Comparison of ENCODE assay signal across 17 cellular contexts in genomic region chr16:48965391-48965790, GRCh38.
DNase-seq lines count a peak whose midpoint lies in the region; ATAC-seq and TF ChIP-seq lines count a peak whose summit lies in the region.
"Had no signal": no experiment of that assay in that cellular context is flagged by ENCODE, and none has a peak within 500 bp of the region (broad histone marks: within the 10 kb centered on the region; RNA-seq: fewer than 3 reads in every experiment).

No MANE protein-coding gene starts in this region.

- H3K27ac Mint-ChIP-seq in activated T-cell treated with anti-CD3 and anti-CD28 coated beads, Interleukin-2, amount 50 U/mL, for 24 hours, result no peak overlapping the region
- H3K27ac Mint-ChIP-seq: activated naive CD8-positive, alpha-beta T cell treated with anti-CD3 and anti-CD28 coated beads for 36 hours; CD4-positive, alpha-beta memory T cell; nephron had no signal

- peaks cover 8% of the 10 kb centered on the region; the same call in 1 of the 2 replicates for H3K4me1 ChIP-seq in Panc1 (ENCODE audit: control insufficient read depth, insufficient read depth, low read length)
- no peaks in the 10 kb centered on the region for H3K4me1 ChIP-seq in heart left ventricle

- no peak for ATAC-seq in Panc1
- ATAC-seq in HG02970 (IDR thresholded peaks at IDR 0.05; ENCODE audit: low FRiP score, unreplicated experiment), result no peak
- ATAC-seq in heart left ventricle, result no peak

- H3K27ac ChIP-seq in Panc1 (ENCODE audit: low read length) (peak overlapping the region; percentile 82), heart left ventricle (no peak overlapping the region)

- POLR2A ChIA-PET in Panc1 (lab: Charles Lee), result no interaction called here

- H3K9me3 ChIP-seq in Panc1 (ENCODE audit: control insufficient read depth, insufficient read depth, low read depth, low read length) (no peaks in the 10 kb centered on the region; the same call in 1 of the 2 replicates), heart left ventricle (no peaks in the 10 kb centered on the region)

- no peak overlapping the region for H3K4me3 Mint-ChIP-seq in activated T-cell treated with anti-CD3 and anti-CD28 coated beads, Interleukin-2, amount 50 U/mL, for 24 hours
- H3K4me3 Mint-ChIP-seq: activated naive CD8-positive, alpha-beta T cell treated with anti-CD3 and anti-CD28 coated beads for 36 hours; CD4-positive, alpha-beta memory T cell; nephron had no signal

- no TSS peak for BruUV-seq in Panc1 (replicated peaks; lab: Mats Ljungman, UMichigan)

- H3K4me3 ChIP-seq in Panc1 (ENCODE audit: low read depth in 2 of 2, low read length in 2 of 2) (no peak overlapping the region), heart left ventricle (no peak overlapping the region)
- H3K4me3 ChIP-seq: lung had no signal

- no peaks in the 10 kb centered on the region for H3K27me3 ChIP-seq in Panc1 (ENCODE audit: control insufficient read depth, insufficient read depth, low read length)
- no peaks in the 10 kb centered on the region for H3K27me3 ChIP-seq in heart left ventricle

- no peaks in the 10 kb centered on the region for H3K36me3 Mint-ChIP-seq in activated T-cell treated with anti-CD3 and anti-CD28 coated beads, Interleukin-2, amount 50 U/mL, for 24 hours (ENCODE audit: low read depth)
- H3K36me3 Mint-ChIP-seq: activated naive CD8-positive, alpha-beta T cell treated with anti-CD3 and anti-CD28 coated beads for 36 hours; CD4-positive, alpha-beta memory T cell had no signal

- in situ Hi-C loops in Panc1 (cut with HindIII; ENCODE audit: low pct_unique_long_range_greater_than_20kb, low sequenced_read_pairs), result no loop called here

- H3K36me3 ChIP-seq in Panc1 (ENCODE audit: control insufficient read depth, insufficient read depth, low read length), result no peaks in the 10 kb centered on the region
- no peaks in the 10 kb centered on the region for H3K36me3 ChIP-seq in heart left ventricle

- no peaks in the 10 kb centered on the region for H3K4me1 Mint-ChIP-seq in activated T-cell treated with anti-CD3 and anti-CD28 coated beads, Interleukin-2, amount 50 U/mL, for 24 hours (ENCODE audit: low read depth)
- H3K4me1 Mint-ChIP-seq: activated naive CD8-positive, alpha-beta T cell treated with anti-CD3 and anti-CD28 coated beads for 36 hours; CD4-positive, alpha-beta memory T cell had no signal

- CTCF ChIA-PET in Panc1 (lab: Charles Lee), result no interaction called here

- no peak for TF ChIP-seq CTCF in Panc1 (IDR thresholded peaks at IDR 0.05)
- TF ChIP-seq CTCF in heart left ventricle (IDR thresholded peaks at IDR 0.05), result no peak

- intact Hi-C loops in Panc1 (cut with micrococcal nuclease; ENCODE audit: unreplicated experiment) (no loop called here), heart left ventricle (cut with DNase I) (no loop called here)

- no peaks in the 10 kb centered on the region for H3K27me3 Mint-ChIP-seq in activated T-cell treated with anti-CD3 and anti-CD28 coated beads, Interleukin-2, amount 50 U/mL, for 24 hours
- H3K27me3 Mint-ChIP-seq: activated naive CD8-positive, alpha-beta T cell treated with anti-CD3 and anti-CD28 coated beads for 36 hours; CD4-positive, alpha-beta memory T cell had no signal

- peak; percentile 30 for DNase-seq in Daoy (ENCODE audit: low read depth)
- peak; percentile 88 for DNase-seq in M059J (ENCODE audit: low read depth)
- no peak for DNase-seq in Panc1 (ENCODE audit: low read depth, low spot score)
- peak; percentile 53 for DNase-seq in myocyte (ENCODE audit: low read depth)
- DNase-seq in heart left ventricle, result no peak
- no peak for DNase-seq in activated T-cell treated with anti-CD3 and anti-CD28 coated beads, Interleukin-2, amount 50 U/mL, for 24 hours
- DNase-seq: activated CD4-positive, alpha-beta T cell treated with anti-CD3 and anti-CD28 coated beads for 4 hours; activated naive CD8-positive, alpha-beta T cell treated with anti-CD3 and anti-CD28 coated beads for 36 hours; caudate nucleus; CD4-positive, alpha-beta memory T cell; foreskin melanocyte; NCI-H226; RPMI8226; stimulated activated CD4-positive, alpha-beta T cell treated with anti-CD3 and anti-CD28 coated beads, Interleukin-15, amount 100 ng/mL, for 24 hours had no signal

- no peak for TF ChIP-seq POLR2A in heart left ventricle (IDR thresholded peaks at IDR 0.05)

- peaks cover 1% of the 10 kb centered on the region for H3K9me3 Mint-ChIP-seq in activated T-cell treated with anti-CD3 and anti-CD28 coated beads, Interleukin-2, amount 50 U/mL, for 24 hours
- H3K9me3 Mint-ChIP-seq: activated naive CD8-positive, alpha-beta T cell treated with anti-CD3 and anti-CD28 coated beads for 36 hours; nephron had no signal

- 36 to 50% (median 42%) methylated on average over 4 of the region's 4 CpGs for WGBS in heart left ventricle, 4 donors

Comparison
In these comparisons a context has a peak if more than half of its experiments do, and no peak if none do; other contexts are left out.
1. DNase-seq: peak in Daoy (single experiment), M059J (single experiment) and myocyte (single experiment); none in Panc1 (single experiment), heart left ventricle (0 of 5) and activated T-cell treated with anti-CD3 and anti-CD28 coated beads, Interleukin-2, amount 50 U/mL, for 24 hours (single experiment).